ENCODE assay signal across 1 cellular context in genomic region chr3:12838179-12838965, GRCh38.
TF ChIP-seq lines count a peak whose summit lies in the region.

No MANE protein-coding gene starts in this region.

TF ChIP-seq in endothelial cell of umbilical vein, 7 proteins besides CTCF, POLR2A, EP300 and RAD21:
- TF ChIP-seq FOS (IDR thresholded peaks at IDR 0.05; ENCODE audit: borderline replicate concordance, insufficient read depth, low read length) (no peak), MYC (IDR thresholded peaks at IDR 0.05; ENCODE audit: low read depth, low read length) (no peak)
TF ChIP-seq in endothelial cell of umbilical vein: peak in this region for 0.
